Comparison of ENCODE assay signal across 21 cellular contexts in genomic region chr3:145089337-145089736, GRCh38.
A peak's percentile ranks its signal among the peaks of the same experiment; 100 is the strongest.
DNase-seq lines count a peak whose midpoint lies in the region; ATAC-seq and TF ChIP-seq lines count a peak whose summit lies in the region.
"Had no signal": no experiment of that assay in that cellular context is flagged by ENCODE, and none has a peak within 500 bp of the region (broad histone marks: within the 10 kb centered on the region; RNA-seq: fewer than 3 reads in every experiment).

No MANE protein-coding gene starts in this region.

- H2BK15ac ChIP-seq in mesendoderm (replicated peaks; ENCODE audit: low read depth), result no peak overlapping the region

- H2BK5ac ChIP-seq in mesendoderm (ENCODE audit: low read length), result no peak overlapping the region

- H3K27ac ChIP-seq in mesendoderm (ENCODE audit: low read depth, low read length), result no peak overlapping the region
- no peak overlapping the region for H3K27ac ChIP-seq in dorsolateral prefrontal cortex
- no peak overlapping the region for H3K27ac ChIP-seq in heart left ventricle
- H3K27ac ChIP-seq: gastrocnemius medialis, sigmoid colon, tibial nerve had no signal

- H4K5ac ChIP-seq in mesendoderm (ENCODE audit: low read length), result no peak overlapping the region

- intact Hi-C loops in dorsolateral prefrontal cortex (cut with DNase I), result no loop called here
- intact Hi-C loops in heart left ventricle (cut with DNase I), result no loop called here

- H3K36me3 ChIP-seq in mesendoderm (ENCODE audit: control insufficient read depth, insufficient read depth, low read length) (no peaks in the 10 kb centered on the region), heart left ventricle (no peaks in the 10 kb centered on the region)
- H3K36me3 ChIP-seq: gastrocnemius medialis, sigmoid colon, tibial nerve had no signal

- H3K9me3 ChIP-seq in heart left ventricle, result no peaks in the 10 kb centered on the region
- H3K9me3 ChIP-seq: gastrocnemius medialis, tibial nerve had no signal

- ATAC-seq in GM18511 (IDR thresholded peaks at IDR 0.05; ENCODE audit: unreplicated experiment) (peak; percentile 50), GM21381 (IDR thresholded peaks at IDR 0.05; ENCODE audit: unreplicated experiment) (peak; percentile 15), HG03139 (IDR thresholded peaks at IDR 0.05; ENCODE audit: unreplicated experiment) (peak; percentile 19), heart left ventricle (no peak)
- ATAC-seq: gastrocnemius medialis, Panc1, WTC11 had no signal

- H3K4me2 ChIP-seq in mesendoderm (ENCODE audit: low read length), result no peak overlapping the region

- H3K4me1 ChIP-seq in mesendoderm (ENCODE audit: control insufficient read depth, low read depth, low read length) (no peaks in the 10 kb centered on the region), heart left ventricle (no peaks in the 10 kb centered on the region)
- H3K4me1 ChIP-seq: gastrocnemius medialis, sigmoid colon, tibial nerve had no signal

- H4K8ac ChIP-seq in mesendoderm (ENCODE audit: low read depth, low read length), result peak overlapping the region; percentile 28

- TF ChIP-seq POLR2A in heart left ventricle (IDR thresholded peaks at IDR 0.05), result no peak

- WGBS in mesendoderm (ENCODE audit: extremely low coverage, insufficient coverage, low lambda C conversion rate), result no CpG with 5 or more reads among the region's 2 CpGs
- WGBS in heart left ventricle, 4 donors, result 72 to 79% (median 75%) methylated on average over 2 of the region's 2 CpGs

- H3K56ac ChIP-seq in mesendoderm (ENCODE audit: low read length), result no peak overlapping the region

- H3K18ac ChIP-seq in mesendoderm (ENCODE audit: low read length), result no peak overlapping the region

- H3K23ac ChIP-seq in mesendoderm (ENCODE audit: low read length), result no peak overlapping the region

- H2BK120ac ChIP-seq in mesendoderm (ENCODE audit: low read depth, low read length), result no peak overlapping the region

- H3K4me3 ChIP-seq in mesendoderm (ENCODE audit: low read length) (no peak overlapping the region), dorsolateral prefrontal cortex (no peak overlapping the region), heart left ventricle (no peak overlapping the region)
- H3K4me3 ChIP-seq: gastrocnemius medialis, sigmoid colon, tibial nerve had no signal

- no peak overlapping the region for H2AK5ac ChIP-seq in mesendoderm (ENCODE audit: low read length)

- H3K27me3 ChIP-seq in mesendoderm (ENCODE audit: insufficient read depth, low read length, poor library complexity) (no peaks in the 10 kb centered on the region), dorsolateral prefrontal cortex (no peaks in the 10 kb centered on the region), heart left ventricle (no peaks in the 10 kb centered on the region)
- H3K27me3 ChIP-seq: gastrocnemius medialis, sigmoid colon, tibial nerve had no signal

- H3K79me2 ChIP-seq in mesendoderm (ENCODE audit: control insufficient read depth, insufficient read depth, low read length), result no peaks in the 10 kb centered on the region

- H3K4ac ChIP-seq in mesendoderm (ENCODE audit: low read depth, low read length), result no peak overlapping the region

- TF ChIP-seq CTCF in dorsolateral prefrontal cortex (IDR thresholded peaks at IDR 0.05 in 54 of 56, conservative IDR thresholded peaks at IDR 0.05 in 2 of 56; ENCODE audit: low read depth in 1 of 56, partially characterized antibody in 56 of 56), result no peak
- no peak for TF ChIP-seq CTCF in heart left ventricle (IDR thresholded peaks at IDR 0.05)

- DNase-seq in mesendoderm (no peak), dorsolateral prefrontal cortex (no peak), 8988T (no peak), heart left ventricle (no peak)
- DNase-seq: activated CD4-positive, alpha-beta memory T cell treated with anti-CD3 and anti-CD28 coated beads for 36 hours; activated naive CD4-positive, alpha-beta T cell treated with Interleukin-2 at 50 U/mL for 16 hours; activated T-cell treated with anti-CD3 and anti-CD28 coated beads, Interleukin-2, amount 50 U/mL, for 1 hour; central memory CD4-positive, alpha-beta T cell; COR-L47; gastrocnemius medialis; kidney glomerular epithelial cell; mammary epithelial cell; NCI-H1436 treated with DMSO at 0.1 percent for 48 hours; sigmoid colon; stimulated activated naive CD4-positive, alpha-beta T cell had no signal

- H3K79me1 ChIP-seq in mesendoderm (ENCODE audit: low read length), result no peaks in the 10 kb centered on the region

- no peak overlapping the region for H3K9ac ChIP-seq in mesendoderm (ENCODE audit: low read length)

Comparison
In these comparisons a context has a peak if more than half of its experiments do, and no peak if none do; other contexts are left out.
1. ATAC-seq: peak in GM18511 (single experiment), GM21381 (single experiment) and HG03139 (single experiment); none in heart left ventricle (0 of 4).